14 cellular contexts compared by ENCODE assay signal in genomic region chr15:31571676-31572075, GRCh38.
A peak's percentile ranks its signal among the peaks of the same experiment; 100 is the strongest.
DNase-seq lines count a peak whose midpoint lies in the region; ATAC-seq, FAIRE-seq and TF ChIP-seq lines count a peak whose summit lies in the region.
"Had no signal": no experiment of that assay in that cellular context is flagged by ENCODE, and none has a peak within 500 bp of the region (broad histone marks: within the 10 kb centered on the region; RNA-seq: fewer than 3 reads in every experiment).

No MANE protein-coding gene starts in this region.

- peaks cover 2% of the 10 kb centered on the region for H3K27me3 Mint-ChIP-seq in glutamatergic neuron (ENCODE audit: unreplicated experiment)

- no peaks in the 10 kb centered on the region for H3K9me1 ChIP-seq in keratinocyte (ENCODE audit: control insufficient read depth, extremely low read depth, insufficient read depth, low read length)

- peaks cover 3% of the 10 kb centered on the region for H3K4me1 Mint-ChIP-seq in glutamatergic neuron (ENCODE audit: low read depth, unreplicated experiment)
- H3K4me1 Mint-ChIP-seq: activated B cell treated with CpG ODN at 0.5 μM for 24 hours, B cell had no signal

- DNase-seq in NCI-H82 (lab: John Stamatoyannopoulos, UW) (peak; percentile 12), NCI-H82 treated with DMSO at 0.1 percent for 48 hours (lab: John Stamatoyannopoulos, UW; ENCODE audit: unreplicated experiment) (no peak), HuH-7.5 (ENCODE audit: low spot score) (peak; percentile 7), SW480 (ENCODE audit: low spot score) (peak; percentile 25), keratinocyte (ENCODE audit: low read depth, low spot score) (no peak), glutamatergic neuron (no peak), GM10248 (ENCODE audit: extremely low spot score) (no peak)
- DNase-seq: activated B cell treated with CpG ODN at 0.5 μM for 24 hours, amygdala, hypothalamus, pancreas, uterus had no signal

- FAIRE-seq in keratinocyte (lab: Jason Lieb, UNC), result no peak
- FAIRE-seq: pancreas had no signal

- H3K79me2 ChIP-seq in keratinocyte (ENCODE audit: control insufficient read depth, insufficient read depth, low read length), result no peaks in the 10 kb centered on the region

- no peak for ATAC-seq in GM21576 (IDR thresholded peaks at IDR 0.05; ENCODE audit: unreplicated experiment)
- ATAC-seq: pancreas had no signal

- no peak overlapping the region for H3K4me3 ChIP-seq in keratinocyte (ENCODE audit: control insufficient read depth in 2 of 3, extremely low read depth in 1 of 3, insufficient read depth in 2 of 3, low read depth in 1 of 3, low read length in 3 of 3)
- H3K4me3 ChIP-seq: pancreas, uterus had no signal

- H3K27ac ChIP-seq in keratinocyte (ENCODE audit: control insufficient read depth, insufficient read depth, low read length), result no peak overlapping the region
- H3K27ac ChIP-seq: pancreas, uterus had no signal

- H3K4me1 ChIP-seq in keratinocyte (ENCODE audit: control insufficient read depth, extremely low read depth, insufficient read depth, low read length), result no peaks in the 10 kb centered on the region
- H3K4me1 ChIP-seq: pancreas, uterus had no signal

- dilution Hi-C loops in keratinocyte (cut with MboI; ENCODE audit: extremely low pct_ligation_motif_present, low sequenced_read_pairs), result no loop called here

- H3K36me3 Mint-ChIP-seq in glutamatergic neuron (ENCODE audit: unreplicated experiment), result peaks cover 35% of the 10 kb centered on the region

- peaks cover 9% of the 10 kb centered on the region for H3K9me3 Mint-ChIP-seq in glutamatergic neuron (ENCODE audit: unreplicated experiment)

- CTCF ChIA-PET in GM10248 (lab: Yijun Ruan, JAX), result interaction anchor here (1.3 kb wide), 1 partner anchor 12 kb away, joined by 4 read pairs; no protein-coding TSS in a partner anchor

- no peaks in the 10 kb centered on the region for H3K36me3 ChIP-seq in keratinocyte (ENCODE audit: control insufficient read depth in 2 of 2, extremely low read depth in 1 of 2, insufficient read depth in 2 of 2, low read length in 2 of 2)
- H3K36me3 ChIP-seq: pancreas, uterus had no signal

- no peak overlapping the region for H2AFZ ChIP-seq in keratinocyte (ENCODE audit: control insufficient read depth, low read length)

- no peaks in the 10 kb centered on the region for H4K20me1 ChIP-seq in keratinocyte (ENCODE audit: control insufficient read depth, extremely low read depth, insufficient read depth, low read length)

- no peaks in the 10 kb centered on the region for H3K27me3 ChIP-seq in keratinocyte (ENCODE audit: control insufficient read depth, extremely low read depth, insufficient read depth, low read length)
- H3K27me3 ChIP-seq: pancreas, uterus had no signal

- no peak overlapping the region for H3K9ac ChIP-seq in keratinocyte (ENCODE audit: control insufficient read depth, extremely low read depth, insufficient read depth, low read length)

- no peak overlapping the region for H3K4me2 ChIP-seq in keratinocyte (ENCODE audit: control insufficient read depth, extremely low read depth, insufficient read depth, low read depth, low read length)

- no peaks in the 10 kb centered on the region for H3K9me3 ChIP-seq in keratinocyte (ENCODE audit: control insufficient read depth, low read depth, low read length)
- H3K9me3 ChIP-seq: pancreas, uterus had no signal

- H3K27ac Mint-ChIP-seq in glutamatergic neuron (ENCODE audit: unreplicated experiment), result no peak overlapping the region
- H3K27ac Mint-ChIP-seq: activated B cell treated with CpG ODN at 0.5 μM for 24 hours, B cell had no signal

- H3K4me3 Mint-ChIP-seq in glutamatergic neuron (ENCODE audit: unreplicated experiment), result no peak overlapping the region
- H3K4me3 Mint-ChIP-seq: activated B cell treated with CpG ODN at 0.5 μM for 24 hours, B cell had no signal

- POLR2A ChIA-PET in GM10248 (lab: Yijun Ruan, JAX), result no interaction called here

- TF ChIP-seq CTCF in keratinocyte (optimal IDR thresholded peaks at IDR 0.05 in 1 of 3, IDR thresholded peaks at IDR 0.05 in 1 of 3, conservative IDR thresholded peaks at IDR 0.05 in 1 of 3; ENCODE audit: extremely low read depth in 1 of 3, insufficient read depth in 2 of 3, low read length in 3 of 3), result peak; percentile 14 to 45 (median 34)
- no peak for TF ChIP-seq CTCF in glutamatergic neuron (IDR thresholded peaks at IDR 0.05; ENCODE audit: partially characterized antibody, unreplicated experiment)
- TF ChIP-seq CTCF in GM10248 (IDR thresholded peaks at IDR 0.05; ENCODE audit: control extremely low read depth, extremely low read depth, low read depth, missing control alignments), result no peak

Comparison
In these comparisons a context has a peak if more than half of its experiments do, and no peak if none do; other contexts are left out.
1. DNase-seq: peak in NCI-H82 (single experiment), HuH-7.5 (single experiment) and SW480 (single experiment); none in NCI-H82 treated with DMSO at 0.1 percent for 48 hours (single experiment), keratinocyte (single experiment), glutamatergic neuron (single experiment) and GM10248 (single experiment).
2. CTCF ChIP-seq: peak in keratinocyte (3 of 3); none in glutamatergic neuron (single experiment) and GM10248 (single experiment).